Comparison of ENCODE assay signal across 8 cellular contexts in the genomic region with DNA sequence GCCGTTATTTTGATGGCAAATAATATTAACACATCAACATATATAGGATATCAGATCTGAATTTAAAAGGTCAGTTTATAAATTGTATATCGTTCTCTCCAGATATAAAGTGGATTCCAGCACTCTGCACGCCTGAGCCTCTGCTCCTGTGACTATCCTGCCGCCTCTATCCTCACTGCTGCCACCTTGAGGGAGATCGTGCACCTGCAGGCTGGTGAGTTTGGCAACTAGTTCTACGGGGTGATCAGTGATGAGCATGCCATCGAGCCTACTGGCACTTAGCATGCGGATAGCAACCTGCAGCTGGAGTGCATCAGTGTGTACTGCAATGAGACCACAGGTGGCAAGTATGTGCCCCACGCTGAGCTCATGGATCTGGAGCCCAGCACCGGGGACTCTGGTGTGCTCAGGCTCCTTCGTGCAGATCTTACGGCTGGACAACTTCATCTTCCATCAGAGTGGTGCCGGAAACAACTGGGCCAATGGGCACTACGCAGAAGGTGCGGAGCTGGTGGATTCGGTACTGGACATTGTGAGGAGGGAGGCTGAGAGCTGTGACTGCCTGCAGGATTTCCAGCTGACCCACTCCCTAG.
DNase-seq lines count a peak whose midpoint lies in the region; ATAC-seq and TF ChIP-seq lines count a peak whose summit lies in the region.

No MANE protein-coding gene starts in this region.

- peaks cover 25% of the 10 kb centered on the region for H3K27me3 Mint-ChIP-seq in activated naive CD8-positive, alpha-beta T cell treated with anti-CD3 and anti-CD28 coated beads, Interleukin-2, amount 50 U/mL, for 24 hours

- no peak overlapping the region for H3K4me3 Mint-ChIP-seq in activated naive CD8-positive, alpha-beta T cell treated with anti-CD3 and anti-CD28 coated beads, Interleukin-2, amount 50 U/mL, for 24 hours

- no peaks in the 10 kb centered on the region for H3K9me3 Mint-ChIP-seq in activated naive CD8-positive, alpha-beta T cell treated with anti-CD3 and anti-CD28 coated beads, Interleukin-2, amount 50 U/mL, for 24 hours

- peak; percentile 98 for ATAC-seq in GM21717 (IDR thresholded peaks at IDR 0.05; ENCODE audit: unreplicated experiment)
- peak; percentile 91 for ATAC-seq in activated naive CD8-positive, alpha-beta T cell treated with anti-CD3 and anti-CD28 coated beads, Interleukin-2, amount 50 U/mL, for 24 hours

- H3K4me1 Mint-ChIP-seq in activated naive CD8-positive, alpha-beta T cell treated with anti-CD3 and anti-CD28 coated beads, Interleukin-2, amount 50 U/mL, for 24 hours, result peaks cover 3% of the 10 kb centered on the region

- H3K4me3 ChIP-seq in SU-DHL-6 (ENCODE audit: insufficient read depth, low read length, poor library complexity, severe bottlenecking) (no peak overlapping the region), left ventricle myocardium inferior (no peak overlapping the region), sigmoid colon (no peak overlapping the region)

- H3K9ac ChIP-seq in SU-DHL-6 (ENCODE audit: low read length), result no peak overlapping the region

- no peaks in the 10 kb centered on the region for H3K9me2 ChIP-seq in SU-DHL-6 (replicated peaks; ENCODE audit: insufficient read depth, low read length)

- TF ChIP-seq POLR2A in sigmoid colon (IDR thresholded peaks at IDR 0.05), result no peak

- no peaks in the 10 kb centered on the region for H3K36me3 ChIP-seq in SU-DHL-6 (ENCODE audit: low read length)
- H3K36me3 ChIP-seq in left ventricle myocardium inferior, result no peaks in the 10 kb centered on the region
- H3K36me3 ChIP-seq in sigmoid colon, result no peaks in the 10 kb centered on the region

- H3K4me1 ChIP-seq in left ventricle myocardium inferior (no peaks in the 10 kb centered on the region), sigmoid colon (no peaks in the 10 kb centered on the region)

- no peak overlapping the region for H3K4me2 ChIP-seq in SU-DHL-6 (ENCODE audit: low read depth, low read length, poor library complexity, severe bottlenecking)

- H3K27me3 ChIP-seq in SU-DHL-6 (ENCODE audit: low read length) (no peaks in the 10 kb centered on the region), left ventricle myocardium inferior (ENCODE audit: low read depth) (no peaks in the 10 kb centered on the region), sigmoid colon (no peaks in the 10 kb centered on the region)

- TF ChIP-seq CTCF in GM10248 (IDR thresholded peaks at IDR 0.05; ENCODE audit: control extremely low read depth, extremely low read depth, low read depth, missing control alignments) (peak; percentile 91), SU-DHL-6 (IDR thresholded peaks at IDR 0.05; ENCODE audit: insufficient read depth, low read length, poor library complexity, severe bottlenecking) (peak; percentile 90), left ventricle myocardium inferior (IDR thresholded peaks at IDR 0.05; ENCODE audit: borderline replicate concordance) (peak; percentile 90), sigmoid colon (IDR thresholded peaks at IDR 0.05) (peak in 3 of 4 experiments; percentile 25 to 66 (median 47))

- H3K36me3 Mint-ChIP-seq in activated naive CD8-positive, alpha-beta T cell treated with anti-CD3 and anti-CD28 coated beads, Interleukin-2, amount 50 U/mL, for 24 hours (ENCODE audit: low read depth), result no peaks in the 10 kb centered on the region

- H2AFZ ChIP-seq in SU-DHL-6 (ENCODE audit: low read depth, low read length, severe bottlenecking), result no peak overlapping the region

- DNase-seq in GM10248 (ENCODE audit: extremely low spot score), result peak; percentile 62
- peak; percentile 30 for DNase-seq in HuH-7.5 (ENCODE audit: low spot score)
- DNase-seq in activated naive CD8-positive, alpha-beta T cell treated with anti-CD3 and anti-CD28 coated beads, Interleukin-2, amount 50 U/mL, for 24 hours, result peak; percentile 75
- DNase-seq in left ventricle myocardium inferior, result peak; percentile 38
- peak; percentile 64 for DNase-seq in sigmoid colon
- DNase-seq in NCI-H187 treated with DMSO at 0.1 percent for 48 hours (lab: John Stamatoyannopoulos, UW), result no peak

- no peak overlapping the region for H3K27ac ChIP-seq in SU-DHL-6 (ENCODE audit: low read depth, low read length)
- H3K27ac ChIP-seq in left ventricle myocardium inferior (replicated peaks), result no peak overlapping the region
- no peak overlapping the region for H3K27ac ChIP-seq in sigmoid colon

- POLR2A ChIA-PET in GM10248 (lab: Yijun Ruan, JAX), result no interaction called here

- H3K9me3 ChIP-seq in SU-DHL-6 (ENCODE audit: insufficient read depth, low read length) (no peaks in the 10 kb centered on the region), left ventricle myocardium inferior (replicated peaks) (no peaks in the 10 kb centered on the region), sigmoid colon (no peaks in the 10 kb centered on the region)

- intact Hi-C loops in left ventricle myocardium inferior (cut with micrococcal nuclease), result no loop called here
- intact Hi-C loops in sigmoid colon (cut with DNase I), result no loop called here

- H3K79me2 ChIP-seq in SU-DHL-6 (ENCODE audit: insufficient read depth, low read length), result no peaks in the 10 kb centered on the region

- H3F3A ChIP-seq in SU-DHL-6 (ENCODE audit: insufficient read depth), result no peaks in the 10 kb centered on the region

- CTCF ChIA-PET in GM10248 (lab: Yijun Ruan, JAX), result interaction anchor here (0.6 to 2.2 kb wide), 18 partner anchors 10 to 361 kb away, joined by 3 to 14 read pairs (median 4); no protein-coding TSS in a partner anchor

- H4K20me1 ChIP-seq in SU-DHL-6 (ENCODE audit: low read depth, low read length), result no peaks in the 10 kb centered on the region

- 47 to 50% methylated on average over 16 of the region's 16 CpGs for WGBS in sigmoid colon, 2 donors

- no peak for TF ChIP-seq EP300 in sigmoid colon (IDR thresholded peaks at IDR 0.05)

- H3K27ac Mint-ChIP-seq in activated naive CD8-positive, alpha-beta T cell treated with anti-CD3 and anti-CD28 coated beads, Interleukin-2, amount 50 U/mL, for 24 hours, result no peak overlapping the region
